ENCODE assay signal across 20 cellular contexts in genomic region chr17:2274414-2274813, GRCh38.
"Had no signal": no experiment of that assay in that cellular context is flagged by ENCODE, and none has a peak within 500 bp of the region (broad histone marks: within the 10 kb centered on the region; RNA-seq: fewer than 3 reads in every experiment).

No MANE protein-coding gene starts in this region.

- H3K4me3 ChIP-seq: cardiac muscle cell, ovary, prostate gland, testis, vagina had no signal

- H3K4me1 Mint-ChIP-seq: nephron had no signal

- H3K27ac ChIP-seq: cardiac muscle cell, foreskin keratinocyte, neutrophil, ovary, prostate gland, testis, vagina had no signal

- DNase-seq: activated CD4-positive, CD25-positive, alpha-beta regulatory T cell; activated T-cell treated with anti-CD3 and anti-CD28 coated beads, Interleukin-2, amount 50 U/mL, for 1 hour; effector CD4-positive, alpha-beta T cell; erythroblast; foreskin keratinocyte; left colon; mesenchymal stem cell; ovary; stimulated activated CD4-positive, alpha-beta T cell treated with anti-CD3 and anti-CD28 coated beads, Interleukin-2, amount 100 ng/mL, for 48 hours; stimulated activated CD8-positive, alpha-beta memory T cell treated with anti-CD3 and anti-CD28 coated beads, Interleukin-4, amount 100 ng/mL, for 48 hours; stimulated activated naive CD4-positive, alpha-beta T cell; SW 1271; testis; trophoblast cell had no signal

- H3K9me3 Mint-ChIP-seq: activated naive CD4-positive, alpha-beta T cell treated with anti-CD3 and anti-CD28 coated beads, Interleukin-2, amount 50 U/mL, for 72 hours; nephron had no signal

- H3K4me3 Mint-ChIP-seq: nephron had no signal

- H3K36me3 ChIP-seq: ovary, prostate gland had no signal

- H3K27me3 ChIP-seq: cardiac muscle cell, foreskin keratinocyte, neutrophil, ovary, testis, vagina had no signal

- H3K9me3 ChIP-seq: neutrophil, ovary, prostate gland, testis, vagina had no signal

- H3K27ac Mint-ChIP-seq: nephron had no signal

- ATAC-seq: activated naive CD4-positive, alpha-beta T cell treated with anti-CD3 and anti-CD28 coated beads, Interleukin-2, amount 50 U/mL, for 72 hours; foreskin keratinocyte; left colon had no signal

- H3K4me1 ChIP-seq: foreskin keratinocyte, prostate gland, testis, vagina had no signal
